ENCODE assay signal across 21 cellular contexts in genomic region chr1:226452981-226453380, GRCh38. TPM values are rescaled to one million over a fixed set of nuclear protein-coding genes. Genes with fewer than 3 reads are reported as not detected.
DNase-seq lines count a peak whose midpoint lies in the region; ATAC-seq, FAIRE-seq and TF ChIP-seq lines count a peak whose summit lies in the region.
"Had no signal": no experiment of that assay in that cellular context is flagged by ENCODE, and none has a peak within 500 bp of the region (broad histone marks: within the 10 kb centered on the region; RNA-seq: fewer than 3 reads in every experiment).

No MANE protein-coding gene starts in this region.

- peak overlapping the region; percentile 40; the same call in 1 of the 2 replicates for H2AFZ ChIP-seq in Loucy (ENCODE audit: low read length)

- no peaks in the 10 kb centered on the region for H3F3A ChIP-seq in Loucy (ENCODE audit: low read depth)

- DNase-seq in D721Med (ENCODE audit: insufficient read length, low spot score): peak; percentile 44
- DNase-seq in nephron progenitor cell: no peak
- DNase-seq in NCI-H510A treated with DMSO at 0.1 percent for 48 hours (lab: John Stamatoyannopoulos, UW): no peak
- DNase-seq in stimulated activated CD8-positive, alpha-beta memory T cell treated with anti-CD3 and anti-CD28 coated beads, Interleukin-4, amount 100 ng/mL, for 48 hours: no peak
- DNase-seq: EL; GF-D8; H9; KBM-7; NCI-H1092 treated with DMSO at 0.1 percent for 48 hours; NCI-H2029 treated with DMSO at 0.1 percent for 48 hours; NCI-H2171 treated with DMSO at 0.1 percent for 48 hours; NCI-H446; NK-92 treated with Interleukin-12 subunit alpha and Interleukin-12 subunit beta, amount 100 ng/mL, for 24 hours; SHP77 treated with DMSO at 0.1 percent for 48 hours; SK-N-SH had no signal

- no peaks in the 10 kb centered on the region for H3K27me3 ChIP-seq in Loucy (ENCODE audit: insufficient read depth, low read length, poor library complexity, severe bottlenecking)

- FAIRE-seq in D721Med (lab: Jason Lieb, UNC): no peak
- FAIRE-seq: A549 had no signal

- no peaks in the 10 kb centered on the region for H3K9me2 ChIP-seq in Loucy (replicated peaks; ENCODE audit: low read depth, low read length)
- H3K9me2 ChIP-seq: SK-N-SH had no signal

- TF ChIP-seq CTCF in D721Med (IDR thresholded peaks at IDR 0.05; ENCODE audit: insufficient read depth, missing control alignments) (no peak), Loucy (conservative IDR thresholded peaks at IDR 0.05; ENCODE audit: low read length) (no peak), brain (conservative IDR thresholded peaks at IDR 0.05) (no peak), nephron progenitor cell (IDR thresholded peaks at IDR 0.05) (no peak)

- H3K27ac Mint-ChIP-seq in brain (peak overlapping the region; percentile 7 to 89 (median 68)), nephron progenitor cell (peak overlapping the region; percentile 53)
- H3K27ac Mint-ChIP-seq: B cell had no signal

- H3K4me1 Mint-ChIP-seq in brain: peaks cover 60% of the 10 kb centered on the region
- H3K4me1 Mint-ChIP-seq in nephron progenitor cell: peaks cover 52% of the 10 kb centered on the region

- H3K36me3 Mint-ChIP-seq in brain: no peaks in the 10 kb centered on the region
- no peaks in the 10 kb centered on the region for H3K36me3 Mint-ChIP-seq in nephron progenitor cell (ENCODE audit: low read depth)
- H3K36me3 Mint-ChIP-seq: CD14-positive monocyte had no signal

- no peaks in the 10 kb centered on the region for H3K36me3 ChIP-seq in Loucy (ENCODE audit: insufficient read depth, low read length)

- H3K4me2 ChIP-seq in Loucy (ENCODE audit: low read depth, low read length, poor library complexity, severe bottlenecking): no peak overlapping the region
- H3K4me2 ChIP-seq: A549, SK-N-SH had no signal

- H3K4me3 Mint-ChIP-seq in brain (peak overlapping the region in 1 of 5 experiments; percentile 33), nephron progenitor cell (no peak overlapping the region)
- H3K4me3 Mint-ChIP-seq: B cell, CD14-positive monocyte had no signal

- H3K9me3 Mint-ChIP-seq in brain (peaks cover 0 to 5% (median 0%) of the 10 kb centered on the region in 5 experiments), nephron progenitor cell (no peaks in the 10 kb centered on the region)
- H3K9me3 Mint-ChIP-seq: H9 had no signal

- no peak overlapping the region for H3K4me3 ChIP-seq in Loucy (ENCODE audit: low read length, poor library complexity, severe bottlenecking)
- H3K4me3 ChIP-seq: A549 had no signal

- no peak overlapping the region for H3K9ac ChIP-seq in Loucy (ENCODE audit: low read depth, low read length, poor library complexity, severe bottlenecking)
- H3K9ac ChIP-seq: SK-N-SH had no signal

- H3K9me3 ChIP-seq in Loucy (ENCODE audit: insufficient read depth, low read depth, low read length): no peaks in the 10 kb centered on the region
- H3K9me3 ChIP-seq: A549, SK-N-SH had no signal

- no peaks in the 10 kb centered on the region for H4K20me1 ChIP-seq in Loucy (ENCODE audit: insufficient read depth, low read length, poor library complexity, severe bottlenecking)

- peaks cover 12% of the 10 kb centered on the region for H3K4me1 ChIP-seq in Loucy (ENCODE audit: insufficient read depth, low read length, poor library complexity, severe bottlenecking)
- H3K4me1 ChIP-seq: A549 had no signal

- ATAC-seq in HG02678 (IDR thresholded peaks at IDR 0.05; ENCODE audit: unreplicated experiment): no peak
- ATAC-seq: A549 had no signal

- H3K79me2 ChIP-seq in Loucy (ENCODE audit: insufficient read depth, low read length): no peaks in the 10 kb centered on the region

- H3K27me3 Mint-ChIP-seq in brain (peaks cover 2% of the 10 kb centered on the region), nephron progenitor cell (ENCODE audit: low read depth, poor library complexity) (peaks cover 20% of the 10 kb centered on the region)

RNA-seq across cellular contexts. Expression of gene PARP1, which starts 45.1 kb away (rescaled TPM):
- polyA plus RNA-seq in brain (ENCODE audit: insufficient read depth, low read depth, low replicate concordance): 234 TPM
